15 cellular contexts compared by ENCODE assay signal in genomic region chr20:4491643-4492042, GRCh38.
DNase-seq lines count a peak whose midpoint lies in the region; TF ChIP-seq lines count a peak whose summit lies in the region.
"Had no signal": no experiment of that assay in that cellular context is flagged by ENCODE, and none has a peak within 500 bp of the region (broad histone marks: within the 10 kb centered on the region; RNA-seq: fewer than 3 reads in every experiment).

No MANE protein-coding gene starts in this region.

- H3K9me3 ChIP-seq in HEK293 (ENCODE audit: control insufficient read depth, insufficient read depth, low read depth, low read length) (no peaks in the 10 kb centered on the region), OCI-LY7 (ENCODE audit: low read length) (no peaks in the 10 kb centered on the region)
- H3K9me3 ChIP-seq: BLaER1 had no signal

- POLR2A ChIA-PET in HEK293 (lab: Yijun Ruan, JAX), result no interaction called here
- POLR2A ChIA-PET in OCI-LY7 (lab: Charles Lee), result no interaction called here

- TF ChIP-seq CTCF in HEK293 (tag by site-specific recombination; IDR thresholded peaks at IDR 0.05) (no peak), OCI-LY7 (conservative IDR thresholded peaks at IDR 0.05; ENCODE audit: low read length) (no peak)

- BruUV-seq in OCI-LY7 (replicated peaks; lab: Mats Ljungman, UMichigan), result no TSS peak

- H3K9me2 ChIP-seq in OCI-LY7 (ENCODE audit: insufficient read depth, low read length), result no peaks in the 10 kb centered on the region

- H2AFZ ChIP-seq in OCI-LY7 (ENCODE audit: low read length), result no peak overlapping the region

- CTCF ChIA-PET in HEK293 (lab: Yijun Ruan, JAX) (interaction anchor here (0.6 to 1.1 kb wide), 5 partner anchors 16 to 399 kb away, joined by 3 to 6 read pairs (median 3); no protein-coding TSS in a partner anchor), OCI-LY7 (lab: Charles Lee; ENCODE audit: unreplicated experiment) (no interaction called here)

- peak; percentile 89 for DNase-seq in EL
- peak; percentile 88 for DNase-seq in RPMI7951 (ENCODE audit: low read depth)
- DNase-seq in OCI-LY7 (ENCODE audit: low spot score), result no peak
- DNase-seq in T1000 (lab: John Stamatoyannopoulos, UW), result no peak
- DNase-seq in central memory CD4-positive, alpha-beta T cell, result no peak
- DNase-seq in SIG-M5 treated with dmso at 0.1 percent for 504 hours (lab: John Stamatoyannopoulos, UW; ENCODE audit: unreplicated experiment), result no peak
- DNase-seq: CD4-positive, alpha-beta memory T cell; DMS153; DMS79; GDM1; HCEC 1CT; Kasumi-1; KG1 had no signal

- no peaks in the 10 kb centered on the region for H3K36me3 ChIP-seq in HEK293 (ENCODE audit: control insufficient read depth in 2 of 2, insufficient read depth in 1 of 2, low read length in 2 of 2)
- H3K36me3 ChIP-seq in OCI-LY7 (ENCODE audit: insufficient read depth, low read length), result no peaks in the 10 kb centered on the region
- H3K36me3 ChIP-seq: BLaER1 had no signal

- intact Hi-C loops in OCI-LY7 (cut with micrococcal nuclease; ENCODE audit: unreplicated experiment), result no loop called here

- H3K79me2 ChIP-seq in OCI-LY7 (ENCODE audit: insufficient read depth, low read depth, low read length), result no peaks in the 10 kb centered on the region

- H4K20me1 ChIP-seq in OCI-LY7 (ENCODE audit: insufficient read depth, low read length), result no peaks in the 10 kb centered on the region
- H4K20me1 ChIP-seq: BLaER1 had no signal

- H3K4me1 ChIP-seq in HEK293 (ENCODE audit: control insufficient read depth, insufficient read depth, low read length) (no peaks in the 10 kb centered on the region), OCI-LY7 (ENCODE audit: insufficient read depth, low read length, poor library complexity, severe bottlenecking) (no peaks in the 10 kb centered on the region)
- H3K4me1 ChIP-seq: BLaER1 had no signal

- H3K4me3 ChIP-seq in HEK293 (ENCODE audit: low read depth, low read length) (no peak overlapping the region), OCI-LY7 (ENCODE audit: low read depth, low read length, poor library complexity, severe bottlenecking) (no peak overlapping the region)
- H3K4me3 ChIP-seq: BLaER1 had no signal

- no peak overlapping the region for H3K4me2 ChIP-seq in OCI-LY7 (ENCODE audit: low read length)
- H3K4me2 ChIP-seq: BLaER1 had no signal

- no peak overlapping the region for H3K27ac ChIP-seq in HEK293 (ENCODE audit: extremely low read depth, low read depth, low read length)
- no peak overlapping the region for H3K27ac ChIP-seq in OCI-LY7 (ENCODE audit: low read depth, low read length, poor library complexity, severe bottlenecking)
- H3K27ac ChIP-seq: BLaER1 had no signal

TF ChIP-seq in HEK293, 187 proteins besides CTCF, POLR2A, EP300 and RAD21:
- TF ChIP-seq ZNF302 (tag by site-specific recombination; IDR thresholded peaks at IDR 0.05; ENCODE audit: low read depth) (no peak), ZNF692 (tag by site-specific recombination; IDR thresholded peaks at IDR 0.05) (no peak), ZNF16 (tag by site-specific recombination; IDR thresholded peaks at IDR 0.05; ENCODE audit: low read depth) (no peak), ZNF561 (tag by site-specific recombination; IDR thresholded peaks at IDR 0.05; ENCODE audit: borderline replicate concordance) (no peak)
- TF ChIP-seq, protein P1, sequence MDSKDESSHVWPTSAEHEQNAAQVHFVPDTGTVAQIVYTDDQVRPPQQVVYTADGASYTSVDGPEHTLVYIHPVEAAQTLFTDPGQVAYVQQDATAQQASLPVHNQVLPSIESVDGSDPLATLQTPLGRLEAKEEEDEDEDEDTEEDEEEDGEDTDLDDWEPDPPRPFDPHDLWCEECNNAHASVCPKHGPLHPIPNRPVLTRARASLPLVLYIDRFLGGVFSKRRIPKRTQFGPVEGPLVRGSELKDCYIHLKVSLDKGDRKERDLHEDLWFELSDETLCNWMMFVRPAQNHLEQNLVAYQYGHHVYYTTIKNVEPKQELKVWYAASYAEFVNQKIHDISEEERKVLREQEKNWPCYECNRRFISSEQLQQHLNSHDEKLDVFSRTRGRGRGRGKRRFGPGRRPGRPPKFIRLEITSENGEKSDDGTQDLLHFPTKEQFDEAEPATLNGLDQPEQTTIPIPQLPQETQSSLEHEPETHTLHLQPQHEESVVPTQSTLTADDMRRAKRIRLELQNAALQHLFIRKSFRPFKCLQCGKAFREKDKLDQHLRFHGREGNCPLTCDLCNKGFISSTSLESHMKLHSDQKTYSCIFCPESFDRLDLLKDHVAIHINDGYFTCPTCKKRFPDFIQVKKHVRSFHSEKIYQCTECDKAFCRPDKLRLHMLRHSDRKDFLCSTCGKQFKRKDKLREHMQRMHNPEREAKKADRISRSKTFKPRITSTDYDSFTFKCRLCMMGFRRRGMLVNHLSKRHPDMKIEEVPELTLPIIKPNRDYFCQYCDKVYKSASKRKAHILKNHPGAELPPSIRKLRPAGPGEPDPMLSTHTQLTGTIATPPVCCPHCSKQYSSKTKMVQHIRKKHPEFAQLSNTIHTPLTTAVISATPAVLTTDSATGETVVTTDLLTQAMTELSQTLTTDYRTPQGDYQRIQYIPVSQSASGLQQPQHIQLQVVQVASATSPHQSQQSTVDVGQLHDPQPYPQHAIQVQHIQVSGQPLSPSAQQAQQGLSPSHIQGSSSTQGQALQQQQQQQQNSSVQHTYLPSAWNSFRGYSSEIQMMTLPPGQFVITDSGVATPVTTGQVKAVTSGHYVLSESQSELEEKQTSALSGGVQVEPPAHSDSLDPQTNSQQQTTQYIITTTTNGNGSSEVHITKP (tag by site-specific recombination; IDR thresholded peaks at IDR 0.05), result peak; percentile 64

Comparison
In these comparisons a context has a peak if more than half of its experiments do, and no peak if none do; other contexts are left out.
1. DNase-seq: peak in EL (single experiment) and RPMI7951 (single experiment); none in OCI-LY7 (single experiment), T1000 (single experiment), central memory CD4-positive, alpha-beta T cell (single experiment) and SIG-M5 treated with dmso at 0.1 percent for 504 hours (single experiment).